In the genomic region with DNA sequence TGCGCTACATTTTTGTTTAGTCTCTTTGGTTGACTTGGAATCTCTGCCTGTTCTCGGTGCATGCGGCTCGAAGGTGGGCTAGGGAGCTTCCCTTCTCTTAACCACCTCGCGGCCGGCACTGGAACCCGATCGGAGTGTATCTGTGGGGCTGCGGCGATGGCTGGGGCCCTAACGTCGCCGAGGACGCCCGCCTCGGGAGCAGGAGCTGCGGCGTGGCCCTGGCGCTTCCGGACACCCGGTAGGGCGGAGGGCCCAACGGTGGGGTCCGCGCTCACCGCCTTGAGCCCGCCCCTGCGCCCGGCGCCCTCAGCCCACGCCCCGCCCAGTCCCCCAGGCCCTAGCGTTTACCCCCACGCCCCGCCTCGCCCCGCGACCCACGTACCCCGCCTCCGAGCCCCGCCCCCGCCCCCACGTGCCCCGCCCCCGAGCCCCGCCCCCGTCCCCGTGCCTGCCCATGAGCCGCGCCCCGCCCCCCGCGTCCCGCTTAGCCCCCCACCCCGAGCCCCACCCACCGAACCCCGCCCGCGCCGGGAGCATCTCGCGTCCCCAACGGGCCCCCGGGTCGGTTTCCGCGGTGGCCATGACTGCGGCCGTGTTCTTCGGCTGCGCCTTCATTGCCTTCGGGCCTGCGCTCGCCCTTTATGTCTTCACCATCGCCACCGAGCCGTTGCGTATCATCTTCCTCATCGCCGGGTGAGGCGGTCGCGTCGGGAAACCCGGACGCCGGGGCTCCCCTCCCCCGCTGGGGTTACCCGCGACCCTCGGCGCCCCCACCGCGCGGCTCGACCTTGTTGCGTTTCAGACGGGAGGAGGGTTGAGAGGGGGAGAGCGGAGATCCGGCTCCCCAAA, we compare ENCODE assay signal across 8 cellular contexts. TPM values are rescaled to one million over a fixed set of nuclear protein-coding genes. Genes with fewer than 3 reads are reported as not detected.
DNase-seq lines count a peak whose midpoint lies in the region; ATAC-seq and TF ChIP-seq lines count a peak whose summit lies in the region.

Gene APH1B, plus strand, starts transcription at position 562 of the 849 bp plus-strand sequence. Its CDS starts 19 bp downstream, at position 581.

- TF ChIP-seq CTCF in HFF-Myc (IDR thresholded peaks at IDR 0.05; ENCODE audit: low read depth, low read length, missing control alignments), result no peak
- TF ChIP-seq CTCF in astrocyte of the cerebellum (IDR thresholded peaks at IDR 0.05; ENCODE audit: low read depth, low read length, missing control alignments), result no peak

- intact Hi-C loops in sciatic nerve (cut with DNase I), result no loop called here

- H3K4me3 ChIP-seq in GM08714 (ENCODE audit: low read length) (peak within 1 kb of the TSS; percentile 85), HFF-Myc (replicated peaks; ENCODE audit: low read depth, low read length) (peak within 1 kb of the TSS; percentile 62), astrocyte of the cerebellum (ENCODE audit: low read depth, low read length) (peak within 1 kb of the TSS; percentile 87)

- in situ Hi-C loops in astrocyte of the cerebellum (cut with HindIII; ENCODE audit: low sequenced_read_pairs), result no loop called here

- DNase-seq in HFF-Myc (ENCODE audit: extremely low read depth, low read depth) (no peak), NCI-H1105 treated with DMSO at 0.1 percent for 48 hours (lab: John Stamatoyannopoulos, UW) (peak; percentile 74), T-helper 9 cell (peak; percentile 80), astrocyte of the cerebellum (ENCODE audit: low read depth) (peak; percentile 32), hippocampal formation (lab: John Stamatoyannopoulos, UW) (peak; percentile 66 to 90), sciatic nerve (ENCODE audit: low spot score) (peak; percentile 89)

- ATAC-seq in sciatic nerve (peak; percentile 89), HG02840 (IDR thresholded peaks at IDR 0.05; ENCODE audit: low FRiP score, unreplicated experiment) (no peak)

RNA-seq across cellular contexts. Expression of gene APH1B, which starts in this region (rescaled TPM):
- 22.5 TPM for total RNA-seq in sciatic nerve
